Comparison of ENCODE assay signal across 8 cellular contexts in the genomic region with DNA sequence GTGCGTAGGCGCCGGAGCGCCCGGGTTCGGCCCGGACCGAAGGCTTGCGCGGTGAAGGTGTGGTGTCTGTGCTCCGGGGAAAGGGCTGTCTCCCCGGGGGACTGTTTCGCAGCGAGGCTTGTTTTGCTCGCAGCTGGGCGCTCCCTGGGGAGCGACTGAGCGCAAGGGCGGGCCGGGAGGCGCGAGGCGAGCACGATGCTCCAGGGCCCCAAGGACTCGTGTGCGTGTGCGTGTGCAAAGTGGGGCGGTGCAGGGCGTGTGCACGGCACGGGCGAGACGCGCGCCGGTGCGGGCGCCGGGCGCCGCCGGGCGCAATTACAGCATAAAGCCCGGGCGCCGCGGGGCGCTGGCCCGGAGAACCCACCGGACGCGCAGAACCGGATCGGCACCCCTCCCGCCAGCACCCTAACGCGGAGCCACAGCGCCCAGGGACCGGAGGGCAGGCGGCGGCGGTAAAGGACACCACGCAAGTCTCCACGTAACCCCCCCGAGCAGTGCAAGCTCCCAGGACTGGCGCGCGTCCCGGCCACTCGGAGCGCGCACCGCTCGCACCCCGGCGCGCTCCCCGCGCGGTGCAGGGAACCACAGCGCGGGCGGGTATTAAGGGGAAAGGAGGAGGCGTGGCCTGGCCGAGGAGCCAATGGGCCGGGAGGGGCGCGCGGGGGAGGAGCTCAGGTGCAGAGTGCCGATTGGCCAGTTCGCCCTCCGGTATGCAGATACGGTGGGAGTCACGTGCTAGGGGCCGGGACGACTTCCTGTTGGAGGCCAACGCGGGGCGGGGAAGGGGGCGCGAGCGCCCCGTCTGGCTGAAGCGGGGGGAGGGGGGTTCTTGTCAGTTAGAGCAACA. TPM values are rescaled to one million over a fixed set of nuclear protein-coding genes. Genes with fewer than 3 reads are reported as not detected.
DNase-seq lines count a peak whose midpoint lies in the region; ATAC-seq, FAIRE-seq and TF ChIP-seq lines count a peak whose summit lies in the region.

A gene with protein sequence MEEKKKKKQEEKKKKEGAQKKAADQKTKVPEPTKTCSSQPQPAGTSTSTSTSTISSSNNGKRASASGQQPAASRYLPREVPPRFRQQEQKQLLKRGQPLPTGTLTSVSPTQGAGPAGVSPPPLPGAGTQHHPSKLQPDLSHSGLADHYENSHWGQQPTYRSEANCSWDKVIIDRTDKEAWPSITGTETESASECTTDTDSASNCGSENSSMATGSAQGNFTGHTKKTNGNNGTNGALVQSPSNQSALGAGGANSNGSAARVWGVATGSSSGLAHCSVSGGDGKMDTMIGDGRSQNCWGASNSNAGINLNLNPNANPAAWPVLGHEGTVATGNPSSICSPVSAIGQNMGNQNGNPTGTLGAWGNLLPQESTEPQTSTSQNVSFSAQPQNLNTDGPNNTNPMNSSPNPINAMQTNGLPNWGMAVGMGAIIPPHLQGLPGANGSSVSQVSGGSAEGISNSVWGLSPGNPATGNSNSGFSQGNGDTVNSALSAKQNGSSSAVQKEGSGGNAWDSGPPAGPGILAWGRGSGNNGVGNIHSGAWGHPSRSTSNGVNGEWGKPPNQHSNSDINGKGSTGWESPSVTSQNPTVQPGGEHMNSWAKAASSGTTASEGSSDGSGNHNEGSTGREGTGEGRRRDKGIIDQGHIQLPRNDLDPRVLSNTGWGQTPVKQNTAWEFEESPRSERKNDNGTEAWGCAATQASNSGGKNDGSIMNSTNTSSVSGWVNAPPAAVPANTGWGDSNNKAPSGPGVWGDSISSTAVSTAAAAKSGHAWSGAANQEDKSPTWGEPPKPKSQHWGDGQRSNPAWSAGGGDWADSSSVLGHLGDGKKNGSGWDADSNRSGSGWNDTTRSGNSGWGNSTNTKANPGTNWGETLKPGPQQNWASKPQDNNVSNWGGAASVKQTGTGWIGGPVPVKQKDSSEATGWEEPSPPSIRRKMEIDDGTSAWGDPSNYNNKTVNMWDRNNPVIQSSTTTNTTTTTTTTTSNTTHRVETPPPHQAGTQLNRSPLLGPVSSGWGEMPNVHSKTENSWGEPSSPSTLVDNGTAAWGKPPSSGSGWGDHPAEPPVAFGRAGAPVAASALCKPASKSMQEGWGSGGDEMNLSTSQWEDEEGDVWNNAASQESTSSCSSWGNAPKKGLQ (N-terminal part only) (plus strand): TSS at position 835 of the 847 bp plus-strand sequence. CDS start 45,504 bp downstream, outside the sequence.

- H3K9me3 ChIP-seq in ascending aorta (no peaks in the 10 kb centered on the region), right cardiac atrium (ENCODE audit: control insufficient read depth, low read length) (no peaks in the 10 kb centered on the region)

- H3K27me3 ChIP-seq in ascending aorta (no peaks in the 10 kb centered on the region), right cardiac atrium (ENCODE audit: control insufficient read depth, insufficient read depth) (no peaks in the 10 kb centered on the region)

- ATAC-seq in HG02885 (IDR thresholded peaks at IDR 0.05; ENCODE audit: poor library complexity, unreplicated experiment) (peak; percentile 83), right cardiac atrium (peak; percentile 99)

- in situ Hi-C loops in GM13977 (cut with MboI; ENCODE audit: low pct_unique_long_range_greater_than_20kb, low sequenced_read_pairs, unreplicated experiment) = no loop called here

- peak; percentile 98 for FAIRE-seq in urothelium cell line (lab: Jason Lieb, UNC)

- intact Hi-C loops in ascending aorta (cut with DNase I) (loop anchor here (1.0 to 10.0 kb wide), 9 partner anchors 39 to 633 kb away; no protein-coding TSS in a partner anchor), right cardiac atrium (cut with DNase I) (loop anchor here in 1 of 4 donors (5.0 kb wide), 1 partner anchor 66 kb away; no protein-coding TSS in a partner anchor)

- WGBS in right cardiac atrium = under 1% methylated on average over 104 of the region's 104 CpGs

- no peaks in the 10 kb centered on the region for H3K36me3 ChIP-seq in ascending aorta

- peak within 1 kb of the TSS; percentile 54 to 81 for H3K4me3 ChIP-seq in ascending aorta
- peak within 1 kb of the TSS; percentile 99 for H3K4me3 ChIP-seq in right cardiac atrium (ENCODE audit: low read length)

- H3K4me1 ChIP-seq in ascending aorta (peaks cover 0 to 17% of the 10 kb centered on the region in 2 donors), right cardiac atrium (ENCODE audit: control insufficient read depth, insufficient read depth, low read length) (peaks cover 8% of the 10 kb centered on the region)

- H3K27ac ChIP-seq in ascending aorta = peak within 1 kb of the TSS; percentile 77 to 78
- peak within 1 kb of the TSS; percentile 94 for H3K27ac ChIP-seq in right cardiac atrium (ENCODE audit: low read length)

- peak; percentile 99 for DNase-seq in GM13977 (ENCODE audit: low spot score)
- peak; percentile 91 for DNase-seq in NCI-H187 treated with DMSO at 0.1 percent for 48 hours (lab: John Stamatoyannopoulos, UW)
- DNase-seq in T-helper 22 cell (ENCODE audit: low read depth) = peak; percentile 100
- peak; percentile 99 to 100 for DNase-seq in ascending aorta (ENCODE audit: low spot score in 2 of 2)
- peak; percentile 100 for DNase-seq in right cardiac atrium
- peak; percentile 96 for DNase-seq in pulmonary artery endothelial cell (ENCODE audit: low read depth, low spot score)
- DNase-seq in urothelium cell line (ENCODE audit: low spot score) = peak; percentile 100

- TF ChIP-seq CTCF in GM13977 (IDR thresholded peaks at IDR 0.05; ENCODE audit: extremely low read depth, insufficient read depth, missing control alignments) (no peak), ascending aorta (IDR thresholded peaks at IDR 0.05) (peak in 1 of 3 experiments; percentile 16)

RNA-seq across cellular contexts. Expression of the gene that starts here (rescaled TPM):
- total RNA-seq in ascending aorta = 25.8 TPM
- 10 to 100 TPM; 23.1 to 32.8 (median 25.6) TPM for total RNA-seq in right cardiac atrium
- 8.6 TPM for polyA plus RNA-seq in right cardiac atrium
- total RNA-seq in pulmonary artery endothelial cell = 6.5 and 9.1 TPM in 2 replicates

Comparison
In these comparisons a context has a peak if more than half of its experiments do, and no peak if none do; other contexts are left out.
1. Peak in every context shown above with its lines: DNase-seq, ATAC-seq, H3K4me3 ChIP-seq and H3K27ac ChIP-seq.